Comparison of ENCODE assay signal across 10 cellular contexts in the genomic region with DNA sequence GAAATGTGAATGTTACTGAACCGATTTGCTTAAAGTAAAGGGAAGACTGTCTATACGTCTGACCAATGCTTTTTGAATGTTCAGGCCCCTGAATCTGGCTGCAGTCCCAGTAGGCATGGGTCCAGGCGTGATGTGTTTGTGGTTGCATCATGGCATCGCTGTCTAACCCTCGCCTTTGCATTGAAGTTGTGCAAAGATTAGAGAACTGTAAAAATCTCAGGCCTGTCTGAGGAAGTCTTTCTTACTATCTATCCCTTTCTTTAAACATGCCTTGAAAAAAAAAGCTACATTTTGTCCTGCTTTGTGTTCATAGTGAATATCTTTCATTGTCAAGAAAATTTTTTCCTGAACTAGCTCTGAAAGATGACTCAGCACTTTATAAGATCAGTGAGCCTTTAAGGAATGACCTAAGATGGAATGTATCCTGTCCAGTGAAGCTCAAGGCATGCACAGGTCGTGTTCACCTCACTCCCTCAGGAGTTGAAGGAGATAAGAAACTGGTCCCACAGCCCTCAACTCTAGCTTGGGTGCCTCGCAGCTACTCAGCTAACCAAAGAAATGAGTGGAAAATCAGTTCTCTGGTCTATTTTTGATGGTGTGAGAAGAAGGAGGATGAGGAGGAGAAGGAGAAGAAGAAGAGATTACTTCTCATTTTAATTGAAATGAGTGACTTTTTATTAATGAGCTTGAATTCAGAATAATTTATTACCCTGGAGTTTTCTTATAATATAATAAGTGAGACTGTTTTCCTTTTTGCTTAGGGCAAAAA. TPM values are rescaled to one million over a fixed set of nuclear protein-coding genes. Genes with fewer than 3 reads are reported as not detected.
DNase-seq lines count a peak whose midpoint lies in the region; ATAC-seq and TF ChIP-seq lines count a peak whose summit lies in the region.
"Had no signal": no experiment of that assay in that cellular context is flagged by ENCODE, and none has a peak within 500 bp of the region (broad histone marks: within the 10 kb centered on the region; RNA-seq: fewer than 3 reads in every experiment).

No MANE protein-coding gene starts in this region.

- DNase-seq in ELR (ENCODE audit: low read depth) (peak; percentile 87), SHP77 treated with DMSO at 0.1 percent for 48 hours (lab: John Stamatoyannopoulos, UW) (peak; percentile 12), fibroblast of villous mesenchyme (ENCODE audit: low read depth) (peak; percentile 92), retinal pigment epithelial cell (ENCODE audit: low read depth) (peak; percentile 87), activated gamma-delta T cell treated with Interleukin-2 at 50 U/mL for 16 hours (no peak), superior temporal gyrus (ENCODE audit: extremely low spot score) (no peak), cerebellar cortex (ENCODE audit: low spot score) (no peak)
- DNase-seq: activated T-cell treated with anti-CD3 and anti-CD28 coated beads, Interleukin-2, amount 50 U/mL, for 1 hour; Kasumi-1 had no signal

- no peak for ATAC-seq in HG02759 (IDR thresholded peaks at IDR 0.05; ENCODE audit: unreplicated experiment)

- TF ChIP-seq CTCF in fibroblast of villous mesenchyme (IDR thresholded peaks at IDR 0.05; ENCODE audit: insufficient read depth, low read depth, low read length) = no peak
- no peak for TF ChIP-seq CTCF in retinal pigment epithelial cell (conservative IDR thresholded peaks at IDR 0.05; ENCODE audit: low read depth, low read length)

- H3K4me3 ChIP-seq in fibroblast of villous mesenchyme (ENCODE audit: low read depth, low read length) = no peak overlapping the region
- no peak overlapping the region for H3K4me3 ChIP-seq in retinal pigment epithelial cell (ENCODE audit: low read length)

RNA-seq across cellular contexts. Expression of gene TPD52L1, which starts 48.6 kb away (rescaled TPM):
- 9.7 and 9.9 TPM in 2 replicates for total RNA-seq in fibroblast of villous mesenchyme

Comparison
In these comparisons a context has a peak if more than half of its experiments do, and no peak if none do; other contexts are left out.
1. DNase-seq: peak in ELR (single experiment), SHP77 treated with DMSO at 0.1 percent for 48 hours (single experiment), fibroblast of villous mesenchyme (single experiment) and retinal pigment epithelial cell (single experiment); none in activated gamma-delta T cell treated with Interleukin-2 at 50 U/mL for 16 hours (single experiment), superior temporal gyrus (single experiment) and cerebellar cortex (single experiment).